Comparison of ENCODE assay signal across 1 cellular context in genomic region chr6:10695086-10695657, GRCh38.
TF ChIP-seq lines count a peak whose summit lies in the region.

No MANE protein-coding gene starts in this region.

TF ChIP-seq in HepG2, 621 proteins besides CTCF, POLR2A, EP300 and RAD21 (continued from another document):
- TF ChIP-seq CC2D1A (CRISPR knock-in tag; IDR thresholded peaks at IDR 0.05) (0 out of 2 replicates have a peak, but pooled peaks have one; percentile 54), ZNF12 (CRISPR knock-in tag; IDR thresholded peaks at IDR 0.05) (no peak), RCOR2 (CRISPR knock-in tag; IDR thresholded peaks at IDR 0.05) (no peak), TARDBP (CRISPR knock-in tag; IDR thresholded peaks at IDR 0.05) (0 out of 2 replicates have a peak, but pooled peaks have one; percentile 42), MED8 (CRISPR knock-in tag; IDR thresholded peaks at IDR 0.05; ENCODE audit: insufficient replicate concordance) (no peak), ZNF33A (CRISPR knock-in tag; IDR thresholded peaks at IDR 0.05; ENCODE audit: borderline replicate concordance) (no peak)
TF ChIP-seq in HepG2: peak in this region for 17.
